1 cellular context compared by ENCODE assay signal in the genomic region with DNA sequence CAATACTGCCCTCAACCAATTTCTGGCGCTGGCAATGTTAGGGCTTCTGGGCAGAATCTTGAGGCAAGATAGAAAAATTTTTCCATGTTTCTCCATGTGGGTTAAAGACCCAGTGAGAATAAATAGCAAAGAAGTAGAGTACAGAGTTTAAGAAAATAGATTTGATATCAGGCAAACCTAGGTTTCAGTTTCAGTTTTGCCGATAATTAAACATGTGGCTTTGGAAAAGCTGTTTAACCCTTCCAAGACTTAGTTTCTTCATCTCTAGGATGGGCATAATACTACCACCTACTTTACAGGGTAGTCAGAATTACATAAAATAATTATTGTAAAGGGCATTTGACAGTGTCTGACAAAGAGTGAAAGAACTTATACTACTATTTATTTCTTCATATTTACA.
TF ChIP-seq lines count a peak whose summit lies in the region.

No MANE protein-coding gene starts in this region.

TF ChIP-seq in IMR-90, 13 proteins besides CTCF, POLR2A, EP300 and RAD21:
- TF ChIP-seq RCOR1 (IDR thresholded peaks at IDR 0.05; ENCODE audit: insufficient replicate concordance, low read length): peak; percentile 14
- no peak for TF ChIP-seq MXI1 (IDR thresholded peaks at IDR 0.05; ENCODE audit: borderline replicate concordance, low read depth, low read length)
- no peak for TF ChIP-seq MAFK (IDR thresholded peaks at IDR 0.05; ENCODE audit: low read depth, low read length)
